In the genomic region with DNA sequence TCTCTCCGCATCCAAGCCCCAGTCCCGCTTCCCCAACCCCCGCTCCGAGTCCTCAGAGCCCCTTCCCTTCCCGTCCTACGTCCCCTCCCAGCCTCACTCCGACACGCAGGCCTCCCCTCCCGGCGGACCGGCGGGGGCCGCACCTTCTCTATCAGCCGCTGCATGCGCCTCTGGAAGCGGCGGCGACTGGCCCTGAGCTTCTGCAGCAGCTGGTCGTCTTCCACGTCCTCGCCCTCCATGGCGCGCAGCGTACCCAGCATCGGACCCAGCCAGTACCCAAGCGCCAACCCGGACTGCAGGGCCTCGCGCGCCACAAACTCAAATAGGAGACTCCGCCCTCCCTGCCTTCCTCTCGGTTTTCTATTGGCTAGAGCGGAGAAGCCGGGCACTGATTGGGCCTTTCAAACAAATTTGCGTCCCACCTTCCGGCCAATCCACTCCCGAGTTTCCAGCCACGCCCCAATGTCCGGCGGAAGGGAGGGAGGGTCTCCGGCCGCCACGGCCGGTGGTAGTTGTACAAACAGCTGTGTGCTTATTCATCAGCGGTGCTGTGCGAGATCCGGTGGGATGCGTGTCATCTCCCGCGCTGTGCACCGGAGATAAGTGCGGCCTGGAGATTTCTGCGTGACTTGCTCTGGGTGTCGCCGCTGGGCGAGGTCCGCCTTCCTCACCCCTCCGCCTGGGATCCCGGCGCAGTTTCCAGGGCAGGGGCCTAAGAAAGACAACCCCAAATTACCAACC, we compare ENCODE assay signal across 8 cellular contexts. TPM values are rescaled to one million over a fixed set of nuclear protein-coding genes. Genes with fewer than 3 reads are reported as not detected.
DNase-seq lines count a peak whose midpoint lies in the region; ATAC-seq and TF ChIP-seq lines count a peak whose summit lies in the region.

A gene with protein sequence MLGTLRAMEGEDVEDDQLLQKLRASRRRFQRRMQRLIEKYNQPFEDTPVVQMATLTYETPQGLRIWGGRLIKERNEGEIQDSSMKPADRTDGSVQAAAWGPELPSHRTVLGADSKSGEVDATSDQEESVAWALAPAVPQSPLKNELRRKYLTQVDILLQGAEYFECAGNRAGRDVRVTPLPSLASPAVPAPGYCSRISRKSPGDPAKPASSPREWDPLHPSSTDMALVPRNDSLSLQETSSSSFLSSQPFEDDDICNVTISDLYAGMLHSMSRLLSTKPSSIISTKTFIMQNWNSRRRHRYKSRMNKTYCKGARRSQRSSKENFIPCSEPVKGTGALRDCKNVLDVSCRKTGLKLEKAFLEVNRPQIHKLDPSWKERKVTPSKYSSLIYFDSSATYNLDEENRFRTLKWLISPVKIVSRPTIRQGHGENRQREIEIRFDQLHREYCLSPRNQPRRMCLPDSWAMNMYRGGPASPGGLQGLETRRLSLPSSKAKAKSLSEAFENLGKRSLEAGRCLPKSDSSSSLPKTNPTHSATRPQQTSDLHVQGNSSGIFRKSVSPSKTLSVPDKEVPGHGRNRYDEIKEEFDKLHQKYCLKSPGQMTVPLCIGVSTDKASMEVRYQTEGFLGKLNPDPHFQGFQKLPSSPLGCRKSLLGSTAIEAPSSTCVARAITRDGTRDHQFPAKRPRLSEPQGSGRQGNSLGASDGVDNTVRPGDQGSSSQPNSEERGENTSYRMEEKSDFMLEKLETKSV (minus strand): TSS at position 295 of the 741 bp plus-strand sequence. CDS start 35 bp downstream, at position 260.

- H3K9ac ChIP-seq in BLaER1 (peak within 1 kb of the TSS; percentile 91), colonic mucosa (ENCODE audit: low read depth in 2 of 2, low read length in 2 of 2) (peak within 1 kb of the TSS; percentile 60 to 76)

- peaks cover 34% of the 10 kb centered on the region for H4K20me1 ChIP-seq in BLaER1

- intact Hi-C loops in activated CD4-positive, alpha-beta T cell treated with anti-CD3 and anti-CD28 coated beads for 36 hours (cut with DNase I, micrococcal nuclease), result loop anchor here (1.0 to 10.0 kb wide), 8 partner anchors 14 to 642 kb away; a partner anchor contains a TSS
- intact Hi-C loops in colonic mucosa (cut with DNase I), result no loop called here

- POLR2A ChIA-PET in activated CD4-positive, alpha-beta T cell treated with anti-CD3 and anti-CD28 coated beads for 36 hours (lab: Charles Lee), result interaction anchor here (0.7 to 1.2 kb wide), 3 partner anchors 10 to 289 kb away, joined by 3 to 4 read pairs (median 3); no protein-coding TSS in a partner anchor

- H3K36me3 ChIP-seq in BLaER1, result peaks cover 31% of the 10 kb centered on the region
- H3K36me3 ChIP-seq in colonic mucosa, result no peaks in the 10 kb centered on the region

- H3K9me3 ChIP-seq in BLaER1 (no peaks in the 10 kb centered on the region; the same call in 1 of the 2 replicates), colonic mucosa (no peaks in the 10 kb centered on the region)

- H3K27me3 ChIP-seq in BLaER1, result no peaks in the 10 kb centered on the region
- no peaks in the 10 kb centered on the region for H3K27me3 ChIP-seq in colonic mucosa

- peaks cover 26% of the 10 kb centered on the region for H3K4me1 Mint-ChIP-seq in activated CD4-positive, alpha-beta T cell treated with anti-CD3 and anti-CD28 coated beads for 36 hours

- ATAC-seq in GM19324 (IDR thresholded peaks at IDR 0.05; ENCODE audit: low FRiP score, unreplicated experiment) (peak; percentile 96), HG03460 (IDR thresholded peaks at IDR 0.05; ENCODE audit: unreplicated experiment) (peak; percentile 97)
- peak; percentile 95 for ATAC-seq in activated CD4-positive, alpha-beta T cell treated with anti-CD3 and anti-CD28 coated beads for 36 hours

- peaks cover 47% of the 10 kb centered on the region for H3K36me3 Mint-ChIP-seq in activated CD4-positive, alpha-beta T cell treated with anti-CD3 and anti-CD28 coated beads for 36 hours (ENCODE audit: low read depth)

- no peaks in the 10 kb centered on the region for H3K27me3 Mint-ChIP-seq in activated CD4-positive, alpha-beta T cell treated with anti-CD3 and anti-CD28 coated beads for 36 hours

- CTCF ChIA-PET in activated CD4-positive, alpha-beta T cell treated with anti-CD3 and anti-CD28 coated beads for 36 hours (lab: Charles Lee), result interaction anchor here (0.7 to 1.6 kb wide), 2 partner anchors 9 to 22 kb away, joined by 3 to 5 read pairs; no protein-coding TSS in a partner anchor

- DNase-seq in NCI-H524 treated with DMSO at 0.1 percent for 48 hours (lab: John Stamatoyannopoulos, UW) (peak; percentile 86), colonic mucosa (peak; percentile 96), left kidney (ENCODE audit: low read depth, low spot score) (peak; percentile 98)
- peak; percentile 96 for DNase-seq in activated CD4-positive, alpha-beta T cell treated with anti-CD3 and anti-CD28 coated beads for 36 hours
- peak; percentile 94 for DNase-seq in stimulated activated CD4-positive, alpha-beta T cell treated with anti-CD3 and anti-CD28 coated beads, Interleukin-1b, Interleukin-23, amount 100 ng/mL, for 48 hours

- TF ChIP-seq CTCF in colonic mucosa (IDR thresholded peaks at IDR 0.05), result no peak

- H3K4me3 ChIP-seq in BLaER1 (peak within 1 kb of the TSS; percentile 85), colonic mucosa (peak within 1 kb of the TSS; percentile 66)

- H3K9me3 Mint-ChIP-seq in activated CD4-positive, alpha-beta T cell treated with anti-CD3 and anti-CD28 coated beads for 36 hours (ENCODE audit: low read depth), result no peaks in the 10 kb centered on the region

- peaks cover 41% of the 10 kb centered on the region for H3K4me1 ChIP-seq in BLaER1
- H3K4me1 ChIP-seq in colonic mucosa, result peaks cover 4% of the 10 kb centered on the region

- peak within 1 kb of the TSS; percentile 98 for H3K27ac Mint-ChIP-seq in activated CD4-positive, alpha-beta T cell treated with anti-CD3 and anti-CD28 coated beads for 36 hours

- peak within 1 kb of the TSS; percentile 95 for H3K4me2 ChIP-seq in BLaER1

- H3K27ac ChIP-seq in BLaER1, result peak within 1 kb of the TSS; percentile 91
- H3K27ac ChIP-seq in colonic mucosa, result no peak within 1 kb of the TSS

- peak within 1 kb of the TSS; percentile 97 for H3K4me3 Mint-ChIP-seq in activated CD4-positive, alpha-beta T cell treated with anti-CD3 and anti-CD28 coated beads for 36 hours

RNA-seq across cellular contexts. Expression of the gene that starts here (rescaled TPM):
- total RNA-seq in activated CD4-positive, alpha-beta T cell treated with anti-CD3 and anti-CD28 coated beads for 36 hours, result 100 to 1,000 TPM in 1 of 2 experiments, 10 to 100 TPM in 1; 94.6 to 111 TPM
- 10 to 100 TPM in 1 of 2 donors, 1 to 10 TPM in 1; 8.9 to 40.8 TPM for total RNA-seq in colonic mucosa
